In the genomic region with DNA sequence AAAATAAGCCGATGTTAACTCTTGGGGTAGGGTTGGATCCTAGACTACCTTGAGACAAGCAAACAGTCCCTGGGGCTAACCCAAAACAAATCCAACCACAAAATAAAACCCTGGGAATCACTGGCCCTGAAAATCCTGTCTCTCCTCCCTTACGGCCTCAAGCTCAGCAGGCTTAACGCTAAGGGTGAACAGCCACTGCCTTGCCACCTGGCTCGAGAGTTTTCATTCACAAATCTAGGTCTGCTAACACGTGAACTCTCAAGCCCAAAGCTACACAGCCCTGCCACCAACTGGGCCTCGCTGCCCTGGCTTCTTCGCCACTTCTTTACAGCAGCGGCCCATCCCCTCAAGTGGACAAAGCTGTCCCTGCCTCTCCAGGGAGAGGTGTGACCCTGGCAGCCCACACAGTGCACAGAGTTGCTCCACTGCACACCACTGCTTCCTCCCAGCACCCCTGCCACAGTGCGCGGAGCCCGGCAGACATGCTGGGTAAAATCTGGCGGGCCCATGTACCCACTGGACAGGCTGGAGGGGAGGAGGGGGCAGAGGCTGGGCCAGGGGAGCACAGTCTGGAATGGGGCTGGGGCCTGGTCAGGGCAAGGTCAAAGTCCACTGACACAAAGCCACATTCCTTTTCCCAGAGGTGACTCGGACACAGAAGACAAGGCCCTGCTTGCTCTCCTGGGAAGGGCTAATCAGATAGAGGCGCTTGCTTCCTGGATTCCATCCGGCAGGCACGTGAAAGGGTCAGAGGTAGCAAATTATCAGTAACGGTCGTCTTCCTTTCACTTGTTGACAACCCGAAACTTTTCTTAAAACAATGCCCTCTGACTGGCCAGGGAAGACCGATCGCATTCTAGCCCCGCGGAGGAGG, we compare ENCODE assay signal across 8 cellular contexts. TPM values are rescaled to one million over a fixed set of nuclear protein-coding genes. Genes with fewer than 3 reads are reported as not detected.
DNase-seq lines count a peak whose midpoint lies in the region; ATAC-seq and TF ChIP-seq lines count a peak whose summit lies in the region.

No MANE protein-coding gene starts in this region.

- no peaks in the 10 kb centered on the region for H3K9me3 Mint-ChIP-seq in activated CD4-positive, alpha-beta memory T cell treated with anti-CD3 and anti-CD28 coated beads, Interleukin-2, amount 10 ng/mL, durations not matched to agents 7 days and 5 days

- H3K27ac Mint-ChIP-seq in activated CD4-positive, alpha-beta memory T cell treated with anti-CD3 and anti-CD28 coated beads, Interleukin-2, amount 10 ng/mL, durations not matched to agents 7 days and 5 days, result peak overlapping the region; percentile 70

- H3K4me3 ChIP-seq in heart left ventricle, result peak overlapping the region; percentile 63 to 98 (median 80)
- H3K4me3 ChIP-seq in iPS-11a (ENCODE audit: low read depth, low read length), result peak overlapping the region; percentile 66
- H3K4me3 ChIP-seq in spleen, result peak overlapping the region; percentile 73 to 94 (median 78)

- no peaks in the 10 kb centered on the region for H3K27me3 ChIP-seq in heart left ventricle
- H3K27me3 ChIP-seq in spleen (replicated peaks in 1 of 7), result no peaks in the 10 kb centered on the region

- ATAC-seq in heart left ventricle (peak in 2 of 4 donors; percentile 2), left ventricle myocardium superior (no peak), HG02938 (IDR thresholded peaks at IDR 0.05; ENCODE audit: unreplicated experiment) (no peak)

- DNase-seq in heart left ventricle (no peak), left ventricle myocardium superior (no peak), spleen (peak; percentile 77), mesenteric fat pad (ENCODE audit: low spot score) (no peak)
- DNase-seq in activated CD4-positive, alpha-beta memory T cell treated with anti-CD3 and anti-CD28 coated beads, Interleukin-2, amount 10 ng/mL, durations not matched to agents 7 days and 5 days, result no peak
- DNase-seq in stimulated activated CD4-positive, alpha-beta T cell treated with anti-CD3 and anti-CD28 coated beads, Interleukin-12 subunit alpha, Interleukin-12 subunit beta, amount 100 ng/mL, for 4 hours, result no peak

- no peak for TF ChIP-seq POLR2A in heart left ventricle (IDR thresholded peaks at IDR 0.05)
- TF ChIP-seq POLR2A in spleen (IDR thresholded peaks at IDR 0.05), result no peak

- 32 to 40% (median 34%) methylated on average over 19 to 23 of the region's 23 CpGs for WGBS in heart left ventricle, 4 donors
- 33 to 44% (median 39%) methylated on average over 20 to 23 of the region's 23 CpGs for WGBS in spleen, 5 donors

- H3K4me1 Mint-ChIP-seq in activated CD4-positive, alpha-beta memory T cell treated with anti-CD3 and anti-CD28 coated beads, Interleukin-2, amount 10 ng/mL, durations not matched to agents 7 days and 5 days, result peaks cover 25% of the 10 kb centered on the region

- H3K4me1 ChIP-seq in heart left ventricle (peaks cover 5 to 25% (median 14%) of the 10 kb centered on the region in 12 donors), spleen (peaks cover 8 to 36% (median 21%) of the 10 kb centered on the region in 6 donors)

- H3K9me3 ChIP-seq in heart left ventricle, result no peaks in the 10 kb centered on the region
- no peaks in the 10 kb centered on the region for H3K9me3 ChIP-seq in spleen

- intact Hi-C loops in heart left ventricle (cut with DNase I), result no loop called here
- intact Hi-C loops in left ventricle myocardium superior (cut with micrococcal nuclease), result no loop called here
- intact Hi-C loops in spleen (cut with DNase I; ENCODE audit: low total_unique reads), result no loop called here

- CTCF ChIA-PET in activated CD4-positive, alpha-beta memory T cell treated with anti-CD3 and anti-CD28 coated beads, Interleukin-2, amount 10 ng/mL, durations not matched to agents 7 days and 5 days (lab: Charles Lee), result no interaction called here

- POLR2A ChIA-PET in activated CD4-positive, alpha-beta memory T cell treated with anti-CD3 and anti-CD28 coated beads, Interleukin-2, amount 10 ng/mL, durations not matched to agents 7 days and 5 days (lab: Charles Lee), result interaction anchor here (0.6 to 1.9 kb wide), 7 partner anchors 12 to 67 kb away, joined by 3 to 6 read pairs (median 4); partner anchors contain the start of genes ARHGDIA and MAFG

- H3K36me3 Mint-ChIP-seq in activated CD4-positive, alpha-beta memory T cell treated with anti-CD3 and anti-CD28 coated beads, Interleukin-2, amount 10 ng/mL, durations not matched to agents 7 days and 5 days (ENCODE audit: low read depth), result peaks cover 36% of the 10 kb centered on the region

- peak overlapping the region; percentile 88 for H3K4me3 Mint-ChIP-seq in activated CD4-positive, alpha-beta memory T cell treated with anti-CD3 and anti-CD28 coated beads, Interleukin-2, amount 10 ng/mL, durations not matched to agents 7 days and 5 days

- H3K36me3 ChIP-seq in heart left ventricle (peaks cover 0 to 62% (median 32%) of the 10 kb centered on the region in 9 donors), spleen (peaks cover 2 to 78% (median 45%) of the 10 kb centered on the region in 6 donors)

- TF ChIP-seq CTCF in heart left ventricle (IDR thresholded peaks at IDR 0.05), result no peak
- no peak for TF ChIP-seq CTCF in spleen (IDR thresholded peaks at IDR 0.05 in 8 of 11, conservative IDR thresholded peaks at IDR 0.05 in 3 of 11)

- H3K27ac ChIP-seq in heart left ventricle (peak overlapping the region in 10 of 12 donors; percentile 17 to 81 (median 50)), spleen (peak overlapping the region in 5 of 8 donors; percentile 20 to 81 (median 66))

- H3K27me3 Mint-ChIP-seq in activated CD4-positive, alpha-beta memory T cell treated with anti-CD3 and anti-CD28 coated beads, Interleukin-2, amount 10 ng/mL, durations not matched to agents 7 days and 5 days, result no peaks in the 10 kb centered on the region

RNA-seq across cellular contexts. Expression of gene PCYT2, which starts 1.0 kb away (rescaled TPM):
- total RNA-seq in heart left ventricle (10 to 100 TPM; 28.8 to 85.5 (median 46.2) TPM), left ventricle myocardium superior (28.4 TPM), spleen (10 to 100 TPM; 12.5 to 25.5 (median 14.6) TPM), mesenteric fat pad (33.9 TPM)
- polyA plus RNA-seq in heart left ventricle (10 to 100 TPM; 60.4 to 64.0 TPM), spleen (10 to 100 TPM; 16.1 to 22.7 (median 19.4) TPM)
- total RNA-seq in activated CD4-positive, alpha-beta memory T cell treated with anti-CD3 and anti-CD28 coated beads, Interleukin-2, amount 10 ng/mL, durations not matched to agents 7 days and 5 days, result 10 to 100 TPM; 41.6 to 44.4 TPM

RNA-seq across cellular contexts. Expression of gene SIRT7, which starts 7.8 kb away (rescaled TPM):
- total RNA-seq in heart left ventricle, result 10 to 100 TPM in 2 of 9 donors, 1 to 10 TPM in 7; 3.6 to 13.2 (median 6.6) TPM
- polyA plus RNA-seq in heart left ventricle, result 10 to 100 TPM in 1 of 2 donors, 1 to 10 TPM in 1; 7.1 to 12.0 TPM
- total RNA-seq in left ventricle myocardium superior, result 6.3 TPM
- total RNA-seq in activated CD4-positive, alpha-beta memory T cell treated with anti-CD3 and anti-CD28 coated beads, Interleukin-2, amount 10 ng/mL, durations not matched to agents 7 days and 5 days, result 10 to 100 TPM; 55.8 to 58.4 TPM
- 10 to 100 TPM; 34.5 to 53.1 (median 37.5) TPM for total RNA-seq in spleen
- 10 to 100 TPM; 28.5 to 54.5 (median 54.2) TPM for polyA plus RNA-seq in spleen
- 16.9 TPM for total RNA-seq in mesenteric fat pad

RNA-seq across cellular contexts. Expression of gene NPB, which starts 8.2 kb away (rescaled TPM):
- total RNA-seq in heart left ventricle, result 1 to 10 TPM in 1 of 9 donors, under 1 TPM in 7, not detected in 1; 0.13 to 1.2 (median 0.50) TPM
- under 1 TPM; 0.29 to 0.61 TPM for polyA plus RNA-seq in heart left ventricle
- 0.69 TPM for total RNA-seq in left ventricle myocardium superior
- total RNA-seq in activated CD4-positive, alpha-beta memory T cell treated with anti-CD3 and anti-CD28 coated beads, Interleukin-2, amount 10 ng/mL, durations not matched to agents 7 days and 5 days, result under 1 TPM in 1 of 2 experiments, not detected in 1; 0.38 TPM
- 1 to 10 TPM in 3 of 7 donors, under 1 TPM in 3, not detected in 1; 0.23 to 2.9 (median 0.74) TPM for total RNA-seq in spleen
- polyA plus RNA-seq in spleen, result 1 to 10 TPM; 2.2 to 4.8 (median 3.0) TPM
- total RNA-seq in mesenteric fat pad, result not detected

RNA-seq across cellular contexts. Expression of gene MAFG, which starts 17.3 kb away (rescaled TPM):
- total RNA-seq in heart left ventricle, result 10 to 100 TPM; 14.3 to 30.5 (median 18.0) TPM
- polyA plus RNA-seq in heart left ventricle, result 10 to 100 TPM; 10.2 to 23.6 TPM
- 27.5 TPM for total RNA-seq in left ventricle myocardium superior
- 10 to 100 TPM; 35.2 to 36.5 TPM for total RNA-seq in activated CD4-positive, alpha-beta memory T cell treated with anti-CD3 and anti-CD28 coated beads, Interleukin-2, amount 10 ng/mL, durations not matched to agents 7 days and 5 days
- 10 to 100 TPM; 22.3 to 41.4 (median 24.2) TPM for total RNA-seq in spleen
- polyA plus RNA-seq in spleen, result 10 to 100 TPM in 1 of 3 donors, 1 to 10 TPM in 2; 3.2 to 14.2 (median 3.7) TPM
- 29.7 TPM for total RNA-seq in mesenteric fat pad

RNA-seq across cellular contexts. Expression of gene ANAPC11, which starts 18.7 kb away (rescaled TPM):
- total RNA-seq in heart left ventricle, result 100 to 1,000 TPM; 118 to 255 (median 143) TPM
- polyA plus RNA-seq in heart left ventricle, result 100 to 1,000 TPM; 283 to 329 TPM
- 173 TPM for total RNA-seq in left ventricle myocardium superior
- total RNA-seq in activated CD4-positive, alpha-beta memory T cell treated with anti-CD3 and anti-CD28 coated beads, Interleukin-2, amount 10 ng/mL, durations not matched to agents 7 days and 5 days, result 10 to 100 TPM; 95.9 to 98.4 TPM
- total RNA-seq in spleen, result 10 to 100 TPM; 52.9 to 99.4 (median 54.9) TPM
- polyA plus RNA-seq in spleen, result 100 to 1,000 TPM; 113 to 184 (median 179) TPM
- 102 TPM for total RNA-seq in mesenteric fat pad
